8 cellular contexts compared by ENCODE assay signal in genomic region chr17:7252176-7253043, GRCh38. TPM values are rescaled to one million over a fixed set of nuclear protein-coding genes. Genes with fewer than 3 reads are reported as not detected.
DNase-seq lines count a peak whose midpoint lies in the region; ATAC-seq and TF ChIP-seq lines count a peak whose summit lies in the region.

A gene with protein sequence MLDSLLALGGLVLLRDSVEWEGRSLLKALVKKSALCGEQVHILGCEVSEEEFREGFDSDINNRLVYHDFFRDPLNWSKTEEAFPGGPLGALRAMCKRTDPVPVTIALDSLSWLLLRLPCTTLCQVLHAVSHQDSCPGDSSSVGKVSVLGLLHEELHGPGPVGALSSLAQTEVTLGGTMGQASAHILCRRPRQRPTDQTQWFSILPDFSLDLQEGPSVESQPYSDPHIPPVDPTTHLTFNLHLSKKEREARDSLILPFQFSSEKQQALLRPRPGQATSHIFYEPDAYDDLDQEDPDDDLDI (plus strand): TSS chr17:7252215. CDS start chr17:7252551, 336 bp downstream.

- H3K4me3 ChIP-seq in PC-9 (peak within 1 kb of the TSS; percentile 72), fibroblast of lung (replicated peaks in 1 of 4; ENCODE audit: control extremely low read depth in 1 of 4, insufficient read depth in 1 of 4, low read depth in 3 of 4, low read length in 4 of 4) (peak within 1 kb of the TSS; percentile 72 to 96 (median 90))

- H3K4me1 Mint-ChIP-seq in IgD-negative memory B cell (peaks cover 27 to 31% (median 29%) of the 10 kb centered on the region in 3 donors), natural killer cell (peaks cover 41 to 43% of the 10 kb centered on the region in 2 donors)
- H3K4me1 Mint-ChIP-seq in stimulated activated naive CD8-positive, alpha-beta T cell treated with anti-CD3 and anti-CD28 coated beads, Interleukin-15, Interleukin-2, amounts not matched to agents 100 ng/mL and 50 ng/mL, for 24 hours (ENCODE audit: low read depth): peaks cover 64% of the 10 kb centered on the region

- H3K4me1 ChIP-seq in PC-9 (replicated peaks; ENCODE audit: insufficient read depth) (peaks cover 28% of the 10 kb centered on the region), fibroblast of lung (ENCODE audit: control insufficient read depth, extremely low read depth, insufficient read depth, low read length) (peaks cover 7% of the 10 kb centered on the region)

- H3K27ac ChIP-seq in PC-9 (peak within 1 kb of the TSS; percentile 89), fibroblast of lung (ENCODE audit: insufficient read depth, low read length) (peak within 1 kb of the TSS; percentile 99)

- H3K27ac Mint-ChIP-seq in IgD-negative memory B cell: peak within 1 kb of the TSS; percentile 99 to 100 (median 99)
- H3K27ac Mint-ChIP-seq in natural killer cell: peak within 1 kb of the TSS; percentile 93 to 98
- H3K27ac Mint-ChIP-seq in stimulated activated naive CD8-positive, alpha-beta T cell treated with anti-CD3 and anti-CD28 coated beads, Interleukin-15, Interleukin-2, amounts not matched to agents 100 ng/mL and 50 ng/mL, for 24 hours: peak within 1 kb of the TSS; percentile 99

- H3K9me2 ChIP-seq in PC-9 (ENCODE audit: insufficient read depth): no peaks in the 10 kb centered on the region

- H3K79me2 ChIP-seq in PC-9 (ENCODE audit: low read depth) (peaks cover 73% of the 10 kb centered on the region), fibroblast of lung (ENCODE audit: control insufficient read depth, insufficient read depth, low read length) (peaks cover 49% of the 10 kb centered on the region)

- H3K36me3 ChIP-seq in PC-9 (ENCODE audit: low read depth) (peaks cover 13% of the 10 kb centered on the region), fibroblast of lung (ENCODE audit: control insufficient read depth, insufficient read depth, low read length) (peaks cover 1% of the 10 kb centered on the region)

- peak; percentile 31; the same call in 1 of the 2 replicates for TF ChIP-seq CTCF in PC-9 (conservative IDR thresholded peaks at IDR 0.05)
- no peak for TF ChIP-seq CTCF in fibroblast of lung (conservative IDR thresholded peaks at IDR 0.05 in 1 of 2, IDR thresholded peaks at IDR 0.05 in 1 of 2; ENCODE audit: low read depth in 1 of 2, low read length in 2 of 2)
- TF ChIP-seq CTCF in natural killer cell (IDR thresholded peaks at IDR 0.05): no peak

- peaks cover 5% of the 10 kb centered on the region; the same call in 1 of the 2 replicates for H4K20me1 ChIP-seq in PC-9 (ENCODE audit: insufficient read depth)
- H4K20me1 ChIP-seq in fibroblast of lung (ENCODE audit: control insufficient read depth, extremely low read depth, insufficient read depth, low read length): no peaks in the 10 kb centered on the region

- CTCF ChIA-PET in PC-9 (lab: Charles Lee): no interaction called here

- H3K9me3 Mint-ChIP-seq in IgD-negative memory B cell (no peaks in the 10 kb centered on the region), natural killer cell (no peaks in the 10 kb centered on the region)
- no peaks in the 10 kb centered on the region for H3K9me3 Mint-ChIP-seq in stimulated activated naive CD8-positive, alpha-beta T cell treated with anti-CD3 and anti-CD28 coated beads, Interleukin-15, Interleukin-2, amounts not matched to agents 100 ng/mL and 50 ng/mL, for 24 hours

- peak; percentile 50 for ATAC-seq in GM21529 (IDR thresholded peaks at IDR 0.05; ENCODE audit: unreplicated experiment)
- ATAC-seq in natural killer cell: peak; percentile 62 to 80 (median 64)

- H3K27me3 Mint-ChIP-seq in IgD-negative memory B cell (peaks cover 3% of the 10 kb centered on the region), natural killer cell (ENCODE audit: low read depth in 2 of 2) (no peaks in the 10 kb centered on the region)
- H3K27me3 Mint-ChIP-seq in stimulated activated naive CD8-positive, alpha-beta T cell treated with anti-CD3 and anti-CD28 coated beads, Interleukin-15, Interleukin-2, amounts not matched to agents 100 ng/mL and 50 ng/mL, for 24 hours: no peaks in the 10 kb centered on the region

- H3K27me3 ChIP-seq in PC-9 (ENCODE audit: insufficient read depth, low read depth) (no peaks in the 10 kb centered on the region), fibroblast of lung (ENCODE audit: control insufficient read depth, insufficient read depth, low read length) (no peaks in the 10 kb centered on the region)

- H3K4me2 ChIP-seq in PC-9 (peak within 1 kb of the TSS; percentile 90), fibroblast of lung (ENCODE audit: extremely low read depth, insufficient read depth, low read length) (peak within 1 kb of the TSS; percentile 90)

- intact Hi-C loops in PC-9 (cut with micrococcal nuclease; ENCODE audit: unreplicated experiment): loop anchor here (1.0 to 2.0 kb wide), 2 partner anchors 10 to 14 kb away; partner anchors contain the start of genes CLDN7 and PHF23
- intact Hi-C loops in natural killer cell (cut with micrococcal nuclease): loop anchor here (1.0 to 5.0 kb wide), 7 partner anchors 9 to 310 kb away; partner anchors contain the start of genes ACADVL, DLG4, EIF5A and PHF23

- H3F3A ChIP-seq in PC-9 (ENCODE audit: insufficient read depth, low read depth): peaks cover 47% of the 10 kb centered on the region

- H3K9me3 ChIP-seq in PC-9 (ENCODE audit: insufficient read depth, low read depth) (no peaks in the 10 kb centered on the region), fibroblast of lung (ENCODE audit: control insufficient read depth, insufficient read depth, low read depth, low read length) (no peaks in the 10 kb centered on the region)

- peaks cover 2% of the 10 kb centered on the region for H3K36me3 Mint-ChIP-seq in IgD-negative memory B cell
- peaks cover 12% of the 10 kb centered on the region for H3K36me3 Mint-ChIP-seq in natural killer cell
- H3K36me3 Mint-ChIP-seq in stimulated activated naive CD8-positive, alpha-beta T cell treated with anti-CD3 and anti-CD28 coated beads, Interleukin-15, Interleukin-2, amounts not matched to agents 100 ng/mL and 50 ng/mL, for 24 hours (ENCODE audit: low read depth): peaks cover 40% of the 10 kb centered on the region

- DNase-seq in DMS79 (lab: John Stamatoyannopoulos, UW) (peak; percentile 89), PC-9 (peak; percentile 89 to 95), fibroblast of lung (ENCODE audit: low read depth in 2 of 2) (peak; percentile 94 to 96), natural killer cell (peak; percentile 89)
- peak; percentile 70 to 75 for DNase-seq in activated T-helper 1 cell treated with anti-CD3 and anti-CD28 coated beads, Interleukin-2, amount 50 U/mL, for 16 hours (ENCODE audit: low read depth in 1 of 2, low spot score in 1 of 2)

- peak within 1 kb of the TSS; percentile 75 for H2AFZ ChIP-seq in PC-9
- peak within 1 kb of the TSS; percentile 82 for H2AFZ ChIP-seq in fibroblast of lung (ENCODE audit: low read length)

- POLR2A ChIA-PET in PC-9 (lab: Charles Lee; ENCODE audit: unreplicated experiment): no interaction called here

- peak within 1 kb of the TSS; percentile 96 for H3K9ac ChIP-seq in fibroblast of lung (ENCODE audit: insufficient read depth, low read length)

- H3K4me3 Mint-ChIP-seq in IgD-negative memory B cell (peak within 1 kb of the TSS; percentile 95 to 99 (median 96)), natural killer cell (peak within 1 kb of the TSS; percentile 92)
- H3K4me3 Mint-ChIP-seq in stimulated activated naive CD8-positive, alpha-beta T cell treated with anti-CD3 and anti-CD28 coated beads, Interleukin-15, Interleukin-2, amounts not matched to agents 100 ng/mL and 50 ng/mL, for 24 hours: peak within 1 kb of the TSS; percentile 94

- TSS peak; percentile 53 for BruUV-seq in PC-9 (replicated peaks; lab: Mats Ljungman, UMichigan)

RNA-seq across cellular contexts. Expression of the gene that starts here (rescaled TPM):
- 86.8 TPM for polyA plus RNA-seq in IgD-negative memory B cell
- 31.8 and 45.1 TPM in 2 replicates for total RNA-seq in PC-9 (2021)
- total RNA-seq in fibroblast of lung: 31.3 and 33.2 TPM in 2 replicates
- 22.6 and 52.2 TPM in 2 replicates for polyA plus RNA-seq in fibroblast of lung
- polyA plus RNA-seq in fibroblast of lung (2012): 27.5 and 65.5 TPM in 2 replicates
- polyA minus RNA-seq in fibroblast of lung (ENCODE audit: low replicate concordance): 19.7 and 97.0 TPM in 2 replicates
- total RNA-seq in natural killer cell: 10 to 100 TPM; 30.1 to 38.5 (median 30.3) TPM

Comparison
In these comparisons a context has a peak if more than half of its experiments do, and no peak if none do; other contexts are left out.
1. Peak in every context shown above with its lines: DNase-seq, ATAC-seq, H3K4me3 ChIP-seq and H3K27ac ChIP-seq.